In the genomic region with DNA sequence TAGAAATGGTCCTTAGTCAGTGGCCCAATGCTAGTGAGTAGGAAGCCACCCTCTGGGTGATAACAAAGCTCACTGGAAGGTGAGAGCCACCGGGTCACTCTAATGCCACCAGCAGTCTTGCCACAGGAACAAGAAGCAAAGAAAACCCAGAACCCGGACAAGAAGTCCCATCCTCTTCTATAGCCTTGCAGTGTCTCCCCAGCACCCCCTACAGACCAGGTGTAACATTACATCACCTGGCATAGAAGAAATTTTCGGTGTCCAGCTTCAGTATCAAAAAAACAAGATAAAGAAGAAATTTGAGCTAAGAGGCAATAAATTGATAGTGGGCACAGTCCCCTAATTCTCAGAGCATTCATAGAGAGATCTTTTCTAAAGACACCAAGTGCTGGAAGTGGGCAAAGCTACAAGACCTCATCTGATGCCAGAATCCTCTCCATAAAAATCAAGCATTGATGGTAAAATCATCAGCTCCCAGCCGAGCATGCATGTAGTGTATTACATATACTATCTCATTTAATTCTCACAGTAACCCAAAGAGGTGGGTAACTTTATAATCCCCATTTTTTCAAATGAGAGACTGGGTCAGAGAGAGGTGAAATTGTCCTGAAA, we compare ENCODE assay signal across 8 cellular contexts.
DNase-seq lines count a peak whose midpoint lies in the region; ATAC-seq and TF ChIP-seq lines count a peak whose summit lies in the region.

No MANE protein-coding gene starts in this region.

- H3K36me3 Mint-ChIP-seq in activated CD4-positive, alpha-beta T cell treated with anti-CD3 and anti-CD28 coated beads for 36 hours (ENCODE audit: low read depth) = no peaks in the 10 kb centered on the region

- H3K4me3 ChIP-seq in Karpas-422 (ENCODE audit: low read length) = no peak overlapping the region
- no peak overlapping the region for H3K4me3 ChIP-seq in cardiac fibroblast (replicated peaks in 1 of 2; ENCODE audit: low read depth in 2 of 2, low read length in 2 of 2)
- H3K4me3 ChIP-seq in parathyroid adenoma (ENCODE audit: low read depth, low read length) = no peak overlapping the region

- H2AFZ ChIP-seq in Karpas-422 (ENCODE audit: low read length) = no peak overlapping the region
- no peak overlapping the region for H2AFZ ChIP-seq in parathyroid adenoma

- no peak for ATAC-seq in activated CD4-positive, alpha-beta T cell treated with anti-CD3 and anti-CD28 coated beads for 36 hours

- H3K4me2 ChIP-seq in Karpas-422 (ENCODE audit: low read depth, low read length, poor library complexity, severe bottlenecking) (no peak overlapping the region), parathyroid adenoma (ENCODE audit: low read length) (no peak overlapping the region)

- no peak overlapping the region for H3K27ac Mint-ChIP-seq in activated CD4-positive, alpha-beta T cell treated with anti-CD3 and anti-CD28 coated beads for 36 hours

- H3K4me1 ChIP-seq in Karpas-422 (ENCODE audit: low read length) (no peaks in the 10 kb centered on the region), parathyroid adenoma (no peaks in the 10 kb centered on the region)

- no peaks in the 10 kb centered on the region for H3K4me1 Mint-ChIP-seq in activated CD4-positive, alpha-beta T cell treated with anti-CD3 and anti-CD28 coated beads for 36 hours

- no peaks in the 10 kb centered on the region for H3K27me3 ChIP-seq in Karpas-422 (ENCODE audit: low read length)
- no peaks in the 10 kb centered on the region for H3K27me3 ChIP-seq in parathyroid adenoma (ENCODE audit: control insufficient read depth, insufficient read depth, low read length)

- no peak overlapping the region for H3K9ac ChIP-seq in Karpas-422 (ENCODE audit: low read length)
- no peak overlapping the region for H3K9ac ChIP-seq in parathyroid adenoma

- H3K27me3 Mint-ChIP-seq in activated CD4-positive, alpha-beta T cell treated with anti-CD3 and anti-CD28 coated beads for 36 hours = peaks cover 4% of the 10 kb centered on the region

- H3K36me3 ChIP-seq in Karpas-422 (ENCODE audit: insufficient read depth, low read length) (no peaks in the 10 kb centered on the region), parathyroid adenoma (ENCODE audit: control insufficient read depth, insufficient read depth, low read length) (no peaks in the 10 kb centered on the region)

- H3K27ac ChIP-seq in Karpas-422 (ENCODE audit: low read length) (no peak overlapping the region), parathyroid adenoma (no peak overlapping the region)

- no peaks in the 10 kb centered on the region for H3K9me2 ChIP-seq in Karpas-422 (replicated peaks; ENCODE audit: insufficient read depth, low read length)

- POLR2A ChIA-PET in activated CD4-positive, alpha-beta T cell treated with anti-CD3 and anti-CD28 coated beads for 36 hours (lab: Charles Lee) = no interaction called here

- DNase-seq in activated CD4-positive, alpha-beta T cell treated with anti-CD3 and anti-CD28 coated beads for 36 hours = peak; percentile 40
- DNase-seq in activated CD4-positive, alpha-beta T cell treated with anti-CD3 and anti-CD28 coated beads for 1 hour = no peak
- DNase-seq in Karpas-422 (peak; percentile 80), cardiac fibroblast (ENCODE audit: low read depth in 2 of 2) (no peak), NCI-H146 treated with DMSO at 0.1 percent for 48 hours (lab: John Stamatoyannopoulos, UW; ENCODE audit: unreplicated experiment) (no peak), NCI-H1436 (lab: John Stamatoyannopoulos, UW) (no peak), KG1 (lab: John Stamatoyannopoulos, UW) (no peak)

- H3K4me3 Mint-ChIP-seq in activated CD4-positive, alpha-beta T cell treated with anti-CD3 and anti-CD28 coated beads for 36 hours = no peak overlapping the region

- no peaks in the 10 kb centered on the region for H3K9me3 Mint-ChIP-seq in activated CD4-positive, alpha-beta T cell treated with anti-CD3 and anti-CD28 coated beads for 36 hours (ENCODE audit: low read depth)

- CTCF ChIA-PET in activated CD4-positive, alpha-beta T cell treated with anti-CD3 and anti-CD28 coated beads for 36 hours (lab: Charles Lee) = interaction anchor here (0.6 to 1.7 kb wide), 8 partner anchors 9 to 880 kb away, joined by 3 to 8 read pairs (median 4); no protein-coding TSS in a partner anchor

- H3K79me2 ChIP-seq in Karpas-422 (ENCODE audit: low read length) = no peaks in the 10 kb centered on the region
- H3K79me2 ChIP-seq in parathyroid adenoma = no peaks in the 10 kb centered on the region

- H3K9me3 ChIP-seq in Karpas-422 (ENCODE audit: low read length) = no peaks in the 10 kb centered on the region
- no peaks in the 10 kb centered on the region for H3K9me3 ChIP-seq in parathyroid adenoma (ENCODE audit: control insufficient read depth, low read length)

- intact Hi-C loops in activated CD4-positive, alpha-beta T cell treated with anti-CD3 and anti-CD28 coated beads for 36 hours (cut with DNase I, micrococcal nuclease) = loop anchor here in 1 of 2 experiments (5.0 to 10.0 kb wide), 2 partner anchors 440 to 998 kb away; a partner anchor contains a TSS

- H4K20me1 ChIP-seq in Karpas-422 (ENCODE audit: insufficient read depth, low read depth, low read length) = no peaks in the 10 kb centered on the region

- TF ChIP-seq CTCF in cardiac fibroblast (IDR thresholded peaks at IDR 0.05; ENCODE audit: low read depth, low read length) (peak; percentile 30), parathyroid adenoma (IDR thresholded peaks at IDR 0.05) (peak; percentile 36)

Comparison
In these comparisons a context has a peak if more than half of its experiments do, and no peak if none do; other contexts are left out.
1. DNase-seq: peak in activated CD4-positive, alpha-beta T cell treated with anti-CD3 and anti-CD28 coated beads for 36 hours (single experiment) and Karpas-422 (single experiment); none in activated CD4-positive, alpha-beta T cell treated with anti-CD3 and anti-CD28 coated beads for 1 hour (single experiment), cardiac fibroblast (0 of 2), NCI-H146 treated with DMSO at 0.1 percent for 48 hours (single experiment), NCI-H1436 (single experiment) and KG1 (single experiment).